In genomic region chr16:3690470-3690918, GRCh38 we compare ENCODE assay signal across 1 cellular context.
TF ChIP-seq lines count a peak whose summit lies in the region.

No MANE protein-coding gene starts in this region.

TF ChIP-seq in HEK293, 187 proteins besides CTCF, POLR2A, EP300 and RAD21 (continued from another document):
- TF ChIP-seq GLIS1 (tag by site-specific recombination; IDR thresholded peaks at IDR 0.05) = peak; percentile 72
- peak; percentile 90 for TF ChIP-seq ZNF600 (tag by site-specific recombination; IDR thresholded peaks at IDR 0.05)
- TF ChIP-seq ZNF561 (tag by site-specific recombination; IDR thresholded peaks at IDR 0.05; ENCODE audit: borderline replicate concordance) = peak; percentile 63; the same call in 1 of the 2 replicates
- TF ChIP-seq ZNF335 (tag by site-specific recombination; conservative IDR thresholded peaks at IDR 0.05) = peak; percentile 35
- TF ChIP-seq ZNF146 (tag by site-specific recombination; IDR thresholded peaks at IDR 0.05) = no peak
- no peak for TF ChIP-seq ZNF292 (tag by site-specific recombination; IDR thresholded peaks at IDR 0.05; ENCODE audit: borderline replicate concordance, low read depth)
- TF ChIP-seq, protein P1, sequence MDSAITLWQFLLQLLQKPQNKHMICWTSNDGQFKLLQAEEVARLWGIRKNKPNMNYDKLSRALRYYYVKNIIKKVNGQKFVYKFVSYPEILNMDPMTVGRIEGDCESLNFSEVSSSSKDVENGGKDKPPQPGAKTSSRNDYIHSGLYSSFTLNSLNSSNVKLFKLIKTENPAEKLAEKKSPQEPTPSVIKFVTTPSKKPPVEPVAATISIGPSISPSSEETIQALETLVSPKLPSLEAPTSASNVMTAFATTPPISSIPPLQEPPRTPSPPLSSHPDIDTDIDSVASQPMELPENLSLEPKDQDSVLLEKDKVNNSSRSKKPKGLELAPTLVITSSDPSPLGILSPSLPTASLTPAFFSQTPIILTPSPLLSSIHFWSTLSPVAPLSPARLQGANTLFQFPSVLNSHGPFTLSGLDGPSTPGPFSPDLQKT (IDR thresholded peaks at IDR 0.05; ENCODE audit: borderline replicate concordance, low read depth, low read length) = no peak
- no peak; the same call in 1 of the 2 replicates for TF ChIP-seq GLIS2 (tag by site-specific recombination; IDR thresholded peaks at IDR 0.05)
- TF ChIP-seq SP7 (tag by site-specific recombination; IDR thresholded peaks at IDR 0.05) = peak; percentile 63
- no peak for TF ChIP-seq ZNF580 (tag by site-specific recombination; IDR thresholded peaks at IDR 0.05)
- no peak for TF ChIP-seq PRDM1 (tag by site-specific recombination; IDR thresholded peaks at IDR 0.05)
- peak; percentile 57 for TF ChIP-seq ZBTB17 (tag by site-specific recombination; IDR thresholded peaks at IDR 0.05)
- TF ChIP-seq ZNF48 (tag by site-specific recombination; IDR thresholded peaks at IDR 0.05) = no peak
- TF ChIP-seq ZNF544 (tag by site-specific recombination; IDR thresholded peaks at IDR 0.05) = no peak
- no peak; the same call in 1 of the 2 replicates for TF ChIP-seq PBX3 (CRISPR knock-in tag; IDR thresholded peaks at IDR 0.05)
- 0 out of 2 replicates have a peak, but pooled peaks have one; percentile 12 for TF ChIP-seq ZBTB8A (tag by site-specific recombination; IDR thresholded peaks at IDR 0.05)
- no peak for TF ChIP-seq MYNN (tag by site-specific recombination; IDR thresholded peaks at IDR 0.05; ENCODE audit: borderline replicate concordance)
- TF ChIP-seq, protein P2, sequence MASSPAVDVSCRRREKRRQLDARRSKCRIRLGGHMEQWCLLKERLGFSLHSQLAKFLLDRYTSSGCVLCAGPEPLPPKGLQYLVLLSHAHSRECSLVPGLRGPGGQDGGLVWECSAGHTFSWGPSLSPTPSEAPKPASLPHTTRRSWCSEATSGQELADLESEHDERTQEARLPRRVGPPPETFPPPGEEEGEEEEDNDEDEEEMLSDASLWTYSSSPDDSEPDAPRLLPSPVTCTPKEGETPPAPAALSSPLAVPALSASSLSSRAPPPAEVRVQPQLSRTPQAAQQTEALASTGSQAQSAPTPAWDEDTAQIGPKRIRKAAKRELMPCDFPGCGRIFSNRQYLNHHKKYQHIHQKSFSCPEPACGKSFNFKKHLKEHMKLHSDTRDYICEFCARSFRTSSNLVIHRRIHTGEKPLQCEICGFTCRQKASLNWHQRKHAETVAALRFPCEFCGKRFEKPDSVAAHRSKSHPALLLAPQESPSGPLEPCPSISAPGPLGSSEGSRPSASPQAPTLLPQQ (tag by site-specific recombination; IDR thresholded peaks at IDR 0.05) = 0 out of 2 replicates have a peak, but pooled peaks have one; percentile 30
- TF ChIP-seq OVOL3 (tag by site-specific recombination; IDR thresholded peaks at IDR 0.05) = no peak
- TF ChIP-seq ZNF416 (tag by site-specific recombination; IDR thresholded peaks at IDR 0.05) = no peak
- TF ChIP-seq WT1 (tag by site-specific recombination; IDR thresholded peaks at IDR 0.05) = no peak
- no peak for TF ChIP-seq ZNF280D (tag by site-specific recombination; IDR thresholded peaks at IDR 0.05)
- peak; percentile 69; the same call in 1 of the 2 replicates for TF ChIP-seq ZNF639 (tag by site-specific recombination; IDR thresholded peaks at IDR 0.05)
- TF ChIP-seq ZSCAN30 (tag by site-specific recombination; IDR thresholded peaks at IDR 0.05) = 0 out of 2 replicates have a peak, but pooled peaks have one; percentile 38
- TF ChIP-seq, protein P3, sequence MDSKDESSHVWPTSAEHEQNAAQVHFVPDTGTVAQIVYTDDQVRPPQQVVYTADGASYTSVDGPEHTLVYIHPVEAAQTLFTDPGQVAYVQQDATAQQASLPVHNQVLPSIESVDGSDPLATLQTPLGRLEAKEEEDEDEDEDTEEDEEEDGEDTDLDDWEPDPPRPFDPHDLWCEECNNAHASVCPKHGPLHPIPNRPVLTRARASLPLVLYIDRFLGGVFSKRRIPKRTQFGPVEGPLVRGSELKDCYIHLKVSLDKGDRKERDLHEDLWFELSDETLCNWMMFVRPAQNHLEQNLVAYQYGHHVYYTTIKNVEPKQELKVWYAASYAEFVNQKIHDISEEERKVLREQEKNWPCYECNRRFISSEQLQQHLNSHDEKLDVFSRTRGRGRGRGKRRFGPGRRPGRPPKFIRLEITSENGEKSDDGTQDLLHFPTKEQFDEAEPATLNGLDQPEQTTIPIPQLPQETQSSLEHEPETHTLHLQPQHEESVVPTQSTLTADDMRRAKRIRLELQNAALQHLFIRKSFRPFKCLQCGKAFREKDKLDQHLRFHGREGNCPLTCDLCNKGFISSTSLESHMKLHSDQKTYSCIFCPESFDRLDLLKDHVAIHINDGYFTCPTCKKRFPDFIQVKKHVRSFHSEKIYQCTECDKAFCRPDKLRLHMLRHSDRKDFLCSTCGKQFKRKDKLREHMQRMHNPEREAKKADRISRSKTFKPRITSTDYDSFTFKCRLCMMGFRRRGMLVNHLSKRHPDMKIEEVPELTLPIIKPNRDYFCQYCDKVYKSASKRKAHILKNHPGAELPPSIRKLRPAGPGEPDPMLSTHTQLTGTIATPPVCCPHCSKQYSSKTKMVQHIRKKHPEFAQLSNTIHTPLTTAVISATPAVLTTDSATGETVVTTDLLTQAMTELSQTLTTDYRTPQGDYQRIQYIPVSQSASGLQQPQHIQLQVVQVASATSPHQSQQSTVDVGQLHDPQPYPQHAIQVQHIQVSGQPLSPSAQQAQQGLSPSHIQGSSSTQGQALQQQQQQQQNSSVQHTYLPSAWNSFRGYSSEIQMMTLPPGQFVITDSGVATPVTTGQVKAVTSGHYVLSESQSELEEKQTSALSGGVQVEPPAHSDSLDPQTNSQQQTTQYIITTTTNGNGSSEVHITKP (tag by site-specific recombination; IDR thresholded peaks at IDR 0.05) = peak; percentile 39; the same call in 1 of the 2 replicates
TF ChIP-seq in HEK293: peak in this region for 27.
